In the genomic region with DNA sequence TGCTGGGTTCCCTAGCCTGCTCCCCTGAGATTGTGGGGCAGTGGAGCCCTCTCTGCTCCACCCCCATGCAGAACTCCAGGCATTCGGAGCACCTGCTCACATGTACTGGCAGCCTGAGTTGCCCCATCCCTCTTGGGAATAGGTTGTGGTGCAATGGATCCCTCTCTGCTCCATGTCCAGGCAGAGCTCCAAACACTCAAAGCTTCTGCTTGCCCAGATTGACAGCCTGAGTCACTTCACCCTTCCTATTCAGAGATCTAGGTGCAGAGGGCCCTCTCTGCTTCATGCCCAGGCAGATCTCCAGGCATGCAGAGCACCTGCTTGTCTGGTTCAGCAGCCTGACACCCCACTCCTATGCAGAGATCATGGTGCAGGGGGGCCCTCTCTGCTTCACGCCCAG, we compare ENCODE assay signal across 14 cellular contexts. TPM values are rescaled to one million over a fixed set of nuclear protein-coding genes. Genes with fewer than 3 reads are reported as not detected.
DNase-seq lines count a peak whose midpoint lies in the region; ATAC-seq and TF ChIP-seq lines count a peak whose summit lies in the region.
"Had no signal": no experiment of that assay in that cellular context is flagged by ENCODE, and none has a peak within 500 bp of the region (broad histone marks: within the 10 kb centered on the region; RNA-seq: fewer than 3 reads in every experiment).

No MANE protein-coding gene starts in this region.

- no peaks in the 10 kb centered on the region for H3K4me1 ChIP-seq in Loucy (ENCODE audit: insufficient read depth, low read length, poor library complexity, severe bottlenecking)
- no peaks in the 10 kb centered on the region for H3K4me1 ChIP-seq in esophagus (ENCODE audit: control insufficient read depth in 2 of 2, insufficient read depth in 2 of 2, low read length in 1 of 2)
- no peaks in the 10 kb centered on the region for H3K4me1 ChIP-seq in uterus

- H3F3A ChIP-seq in Loucy (ENCODE audit: low read depth), result no peaks in the 10 kb centered on the region

- no peaks in the 10 kb centered on the region for H3K9me3 ChIP-seq in Loucy (ENCODE audit: insufficient read depth, low read depth, low read length)
- H3K9me3 ChIP-seq in esophagus (ENCODE audit: control insufficient read depth in 2 of 2, insufficient read depth in 1 of 2, low read depth in 1 of 2, low read length in 1 of 2), result peaks cover 0 to 5% of the 10 kb centered on the region in 2 donors
- H3K9me3 ChIP-seq in uterus, result no peaks in the 10 kb centered on the region

- peak overlapping the region; percentile 88; the same call in 1 of the 2 replicates for H2AFZ ChIP-seq in Loucy (ENCODE audit: low read length)

- H3K27ac ChIP-seq in esophagus (ENCODE audit: low read depth in 2 of 2, low read length in 1 of 2) (peak overlapping the region; percentile 84 to 86), uterus (no peak overlapping the region)

- H4K20me1 ChIP-seq in Loucy (ENCODE audit: insufficient read depth, low read length, poor library complexity, severe bottlenecking), result no peaks in the 10 kb centered on the region

- DNase-seq in DMS153 treated with DMSO at 0.1 percent for 48 hours (lab: John Stamatoyannopoulos, UW; ENCODE audit: unreplicated experiment) (peak; percentile 7), uterus (no peak), inferior parietal cortex (ENCODE audit: extremely low spot score) (no peak), kidney glomerular epithelial cell (lab: John Stamatoyannopoulos, UW) (no peak), A172 (ENCODE audit: low spot score) (no peak)
- DNase-seq: activated CD8-positive, alpha-beta memory T cell treated with anti-CD3 and anti-CD28 coated beads for 24 hours; stimulated activated CD4-positive, alpha-beta T cell treated with anti-CD3 and anti-CD28 coated beads, Interleukin-2, amount 100 ng/mL, for 48 hours; stimulated activated naive B cell treated with anti-CD40 and anti-IgM and Interleukin-4, amounts not matched to agents 10 μg/mL and 1 μg/mL and 100 μg/mL, for 72 hours had no signal

- no peak overlapping the region for H3K4me2 ChIP-seq in Loucy (ENCODE audit: low read depth, low read length, poor library complexity, severe bottlenecking)

- TF ChIP-seq POLR2A in uterus (IDR thresholded peaks at IDR 0.05), result no peak

- peak overlapping the region; percentile 63 for H3K9ac ChIP-seq in Loucy (ENCODE audit: low read depth, low read length, poor library complexity, severe bottlenecking)

- no peaks in the 10 kb centered on the region for H3K79me2 ChIP-seq in Loucy (ENCODE audit: insufficient read depth, low read length)

- 42 to 62% methylated on average over 2 of the region's 2 CpGs for WGBS in esophagus, 2 donors

- H3K4me3 ChIP-seq in Loucy (ENCODE audit: low read length, poor library complexity, severe bottlenecking) (no peak overlapping the region), esophagus (ENCODE audit: low read depth in 1 of 2, low read length in 2 of 2) (no peak overlapping the region), uterus (no peak overlapping the region)

- H3K9me2 ChIP-seq in Loucy (replicated peaks; ENCODE audit: low read depth, low read length), result no peaks in the 10 kb centered on the region

- peak; percentile 33 for ATAC-seq in GM21515 (IDR thresholded peaks at IDR 0.05; ENCODE audit: unreplicated experiment)

- TF ChIP-seq CTCF in Loucy (conservative IDR thresholded peaks at IDR 0.05; ENCODE audit: low read length), result no peak
- TF ChIP-seq CTCF in uterus (IDR thresholded peaks at IDR 0.05), result no peak

- H3K36me3 ChIP-seq in Loucy (ENCODE audit: insufficient read depth, low read length) (no peaks in the 10 kb centered on the region), esophagus (ENCODE audit: control insufficient read depth in 2 of 2, insufficient read depth in 2 of 2, low read length in 1 of 2) (no peaks in the 10 kb centered on the region), uterus (no peaks in the 10 kb centered on the region)

- H3K27me3 ChIP-seq in Loucy (ENCODE audit: insufficient read depth, low read length, poor library complexity, severe bottlenecking), result no peaks in the 10 kb centered on the region
- no peaks in the 10 kb centered on the region for H3K27me3 ChIP-seq in esophagus (ENCODE audit: control insufficient read depth in 1 of 2, insufficient read depth in 2 of 2, low read length in 2 of 2)
- no peaks in the 10 kb centered on the region for H3K27me3 ChIP-seq in uterus

- intact Hi-C loops in uterus (cut with DNase I; ENCODE audit: low total_unique reads), result no loop called here

RNA-seq across cellular contexts. Expression of a gene that starts 18.6 kb away (rescaled TPM):
- not detected for polyA plus RNA-seq in esophagus
- not detected for total RNA-seq in uterus
- total RNA-seq in A172 (2014; rRNA removed; shearing (Covaris generic)), result not detected in 2 replicates
- total RNA-seq: fibroblast of lung, mononuclear cell, pulmonary artery endothelial cell had no signal
- polyA plus RNA-seq: fibroblast of lung had no signal

RNA-seq across cellular contexts. Expression of a gene that starts 44.1 kb away (rescaled TPM):
- polyA plus RNA-seq in esophagus, result under 1 TPM; 0.27 to 0.47 TPM
- under 1 TPM in 2 of 4 donors, not detected in 2; 0.37 to 0.48 TPM for total RNA-seq in uterus
- not detected in 2 replicates for total RNA-seq in A172 (2014; rRNA removed; shearing (Covaris generic))
- total RNA-seq: fibroblast of lung had no signal

Comparison
In these comparisons a context has a peak if more than half of its experiments do, and no peak if none do; other contexts are left out.
1. H3K27ac ChIP-seq: peak in esophagus (2 of 2); none in uterus (0 of 2).